ENCODE assay signal across 4 cellular contexts in the genomic region with DNA sequence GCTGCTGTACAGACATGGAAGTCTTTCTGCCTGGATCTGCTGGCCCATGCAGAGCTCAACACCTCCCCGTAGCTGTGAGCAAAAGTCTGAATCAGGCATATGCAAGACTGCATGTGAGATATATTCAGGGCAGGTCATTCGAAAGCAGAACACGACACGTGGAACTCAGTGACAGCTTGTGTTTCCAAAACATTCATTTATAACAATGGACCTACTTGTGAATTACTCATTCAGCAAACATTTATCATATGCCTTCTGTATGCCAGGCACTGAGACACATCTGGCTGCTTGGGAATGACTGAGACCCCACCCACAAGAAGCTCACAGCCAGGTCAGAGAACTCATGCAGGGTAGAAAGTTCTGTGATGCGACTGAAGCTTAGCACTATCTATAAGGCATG. TPM values are rescaled to one million over a fixed set of nuclear protein-coding genes. Genes with fewer than 3 reads are reported as not detected.
"Had no signal": no experiment of that assay in that cellular context is flagged by ENCODE, and none has a peak within 500 bp of the region (broad histone marks: within the 10 kb centered on the region; RNA-seq: fewer than 3 reads in every experiment).

No MANE protein-coding gene starts in this region.

RNA-seq across cellular contexts. Expression of gene NPY4R2, which starts 46.2 kb away (rescaled TPM):
- total RNA-seq: PC-9, Right ventricle myocardium inferior, SJCRH30, SK-MEL-5 had no signal
